In the genomic region with DNA sequence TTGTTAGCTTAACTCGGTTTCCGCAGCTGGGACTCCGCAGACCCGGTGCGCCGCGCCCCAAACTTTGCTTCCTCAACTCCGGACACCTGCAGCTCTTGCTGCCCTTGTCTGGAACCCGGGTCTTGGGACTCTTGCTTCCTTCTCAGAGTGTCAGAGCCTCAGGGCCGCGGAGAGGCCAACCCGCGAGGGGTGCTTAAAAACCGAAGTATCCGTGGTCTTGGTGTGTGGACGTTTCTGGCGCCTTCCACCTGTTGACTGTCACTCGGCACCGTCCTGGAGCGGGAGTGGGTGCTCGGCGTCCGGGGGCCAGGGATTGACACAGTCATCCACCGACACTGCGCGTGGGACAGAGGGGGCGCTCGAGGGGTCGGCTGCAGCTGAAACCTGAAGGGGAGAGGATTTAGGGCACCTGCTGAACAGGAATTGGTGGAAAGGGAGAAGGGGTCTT, we compare ENCODE assay signal across 1 cellular context.
A peak's percentile ranks its signal among the peaks of the same experiment; 100 is the strongest.
TF ChIP-seq lines count a peak whose summit lies in the region.

No MANE protein-coding gene starts in this region.

TF ChIP-seq in HepG2, 621 proteins besides CTCF, POLR2A, EP300 and RAD21 (continued from another document):
- TF ChIP-seq HOXA3 (CRISPR knock-in tag; IDR thresholded peaks at IDR 0.05): peak; percentile 20; the same call in 1 of the 2 replicates
- TF ChIP-seq CREM (IDR thresholded peaks at IDR 0.05): peak; percentile 43; the same call in 1 of the 2 replicates
- no peak for TF ChIP-seq CREM (CRISPR knock-in tag; IDR thresholded peaks at IDR 0.05)
- TF ChIP-seq ZMYM3 (CRISPR knock-in tag; IDR thresholded peaks at IDR 0.05): 0 out of 2 replicates have a peak, but pooled peaks have one; percentile 3
- TF ChIP-seq HNRNPH1 (optimal IDR thresholded peaks at IDR 0.05; ENCODE audit: low read depth, low read length): no peak
- TF ChIP-seq REL (CRISPR knock-in tag; conservative IDR thresholded peaks at IDR 0.05): no peak
- TF ChIP-seq, protein P1, sequence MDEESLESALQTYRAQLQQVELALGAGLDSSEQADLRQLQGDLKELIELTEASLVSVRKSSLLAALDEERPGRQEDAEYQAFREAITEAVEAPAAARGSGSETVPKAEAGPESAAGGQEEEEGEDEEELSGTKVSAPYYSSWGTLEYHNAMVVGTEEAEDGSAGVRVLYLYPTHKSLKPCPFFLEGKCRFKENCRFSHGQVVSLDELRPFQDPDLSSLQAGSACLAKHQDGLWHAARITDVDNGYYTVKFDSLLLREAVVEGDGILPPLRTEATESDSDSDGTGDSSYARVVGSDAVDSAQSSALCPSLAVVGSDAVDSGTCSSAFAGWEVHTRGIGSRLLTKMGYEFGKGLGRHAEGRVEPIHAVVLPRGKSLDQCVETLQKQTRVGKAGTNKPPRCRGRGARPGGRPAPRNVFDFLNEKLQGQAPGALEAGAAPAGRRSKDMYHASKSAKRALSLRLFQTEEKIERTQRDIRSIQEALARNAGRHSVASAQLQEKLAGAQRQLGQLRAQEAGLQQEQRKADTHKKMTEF (CRISPR knock-in tag; IDR thresholded peaks at IDR 0.05): 0 out of 2 replicates have a peak, but pooled peaks have one; percentile 7
- TF ChIP-seq LCORL (IDR thresholded peaks at IDR 0.05): no peak
- 0 out of 2 replicates have a peak, but pooled peaks have one; percentile 10 for TF ChIP-seq LCORL (CRISPR knock-in tag; IDR thresholded peaks at IDR 0.05)
- TF ChIP-seq ZMYM4 (CRISPR knock-in tag; IDR thresholded peaks at IDR 0.05): no peak
